ENCODE assay signal across 8 cellular contexts in the genomic region with DNA sequence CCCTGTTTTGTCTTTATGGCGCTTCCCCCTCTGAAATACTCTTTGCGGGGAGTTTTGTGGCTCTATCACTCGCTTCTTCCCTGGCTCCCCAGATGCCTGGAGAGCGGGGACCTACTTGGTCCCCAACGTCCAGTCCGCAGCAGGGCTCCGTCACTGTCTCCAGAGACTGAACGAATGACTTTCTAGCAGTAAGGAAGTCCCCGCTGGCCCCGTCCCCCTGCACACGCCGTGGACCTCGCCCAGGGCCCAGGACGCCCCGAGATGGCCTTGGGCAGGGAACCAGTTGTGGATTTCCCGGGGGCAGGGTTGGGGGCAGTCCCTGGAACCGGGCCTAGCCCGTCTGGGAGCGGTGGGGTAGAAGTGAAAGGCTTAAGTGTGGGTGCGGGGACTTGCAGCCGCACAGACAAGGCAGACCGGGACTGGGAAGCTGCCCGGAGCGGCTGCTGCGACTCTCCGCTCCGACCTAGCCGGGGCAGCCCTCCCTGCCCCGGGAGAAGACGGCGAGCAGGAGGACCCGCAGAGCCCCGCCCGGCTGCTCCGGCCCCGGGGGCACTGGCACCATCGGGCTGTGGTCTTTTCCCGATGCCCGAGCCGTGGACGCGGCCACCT. TPM values are rescaled to one million over a fixed set of nuclear protein-coding genes. Genes with fewer than 3 reads are reported as not detected.
DNase-seq lines count a peak whose midpoint lies in the region; ATAC-seq and TF ChIP-seq lines count a peak whose summit lies in the region.

No MANE protein-coding gene starts in this region.

- H3K4me1 ChIP-seq in body of pancreas (peaks cover 31% of the 10 kb centered on the region), spleen (peaks cover 5 to 58% (median 45%) of the 10 kb centered on the region in 6 donors)

- intact Hi-C loops in body of pancreas (cut with DNase I) = loop anchor here (5.0 to 10.0 kb wide), 3 partner anchors 881 to 1838 kb away; no protein-coding TSS in a partner anchor
- intact Hi-C loops in spleen (cut with DNase I; ENCODE audit: low total_unique reads) = loop anchor here (5.0 kb wide), 1 partner anchor 1836 kb away; no protein-coding TSS in a partner anchor

- H3K4me3 ChIP-seq in SK-N-MC (peak overlapping the region; percentile 95), body of pancreas (peak overlapping the region; percentile 30 to 70), iPS-18c (ENCODE audit: insufficient read depth, low read depth, low read length) (peak overlapping the region; percentile 75), spleen (peak overlapping the region; percentile 60 to 84 (median 67))

- H3K27me3 ChIP-seq in body of pancreas (peaks cover 0 to 34% of the 10 kb centered on the region in 2 donors), spleen (replicated peaks in 1 of 7) (peaks cover 0 to 100% (median 43%) of the 10 kb centered on the region in 7 donors)

- H3K27ac ChIP-seq in SK-N-MC (peak overlapping the region; percentile 66), body of pancreas (peak overlapping the region; percentile 1 to 77 (median 72)), spleen (peak overlapping the region; percentile 49 to 81 (median 78))

- H3K36me3 ChIP-seq in SK-N-MC (ENCODE audit: insufficient read depth, low read length) (peaks cover 15% of the 10 kb centered on the region), body of pancreas (replicated peaks in 1 of 2; ENCODE audit: insufficient read depth in 1 of 2, low read depth in 2 of 2) (no peaks in the 10 kb centered on the region), spleen (no peaks in the 10 kb centered on the region)

- H3K9me3 ChIP-seq in SK-N-MC (ENCODE audit: low read depth, low read length) = no peaks in the 10 kb centered on the region
- no peaks in the 10 kb centered on the region for H3K9me3 ChIP-seq in body of pancreas
- H3K9me3 ChIP-seq in iPS-18c (ENCODE audit: control insufficient read depth, insufficient read depth, low read length) = no peaks in the 10 kb centered on the region
- no peaks in the 10 kb centered on the region for H3K9me3 ChIP-seq in spleen

- 0 to 2% methylated on average over 16 to 41 of the region's 42 CpGs for WGBS in body of pancreas, 2 donors
- 0 to 1% (median 1%) methylated on average over 33 to 42 of the region's 42 CpGs for WGBS in spleen, 5 donors

- TF ChIP-seq CTCF in body of pancreas (IDR thresholded peaks at IDR 0.05) (no peak), spleen (IDR thresholded peaks at IDR 0.05 in 8 of 11, conservative IDR thresholded peaks at IDR 0.05 in 3 of 11) (no peak)

- peak in 1 of 3 donors; percentile 55 for TF ChIP-seq POLR2A in body of pancreas (IDR thresholded peaks at IDR 0.05)
- TF ChIP-seq POLR2A in spleen (IDR thresholded peaks at IDR 0.05) = no peak

- ATAC-seq in GM19328 (IDR thresholded peaks at IDR 0.05; ENCODE audit: unreplicated experiment) = peak; percentile 27
- peak; percentile 14 for ATAC-seq in HG03280 (IDR thresholded peaks at IDR 0.05; ENCODE audit: unreplicated experiment)
- ATAC-seq in body of pancreas = peak; percentile 49
- no peak for ATAC-seq in GM18858 (IDR thresholded peaks at IDR 0.05; ENCODE audit: unreplicated experiment)

- DNase-seq in C1 segment of cervical spinal cord (lab: John Stamatoyannopoulos, UW) (peak in 9 of 14 donors; percentile 63 to 81 (median 72)), SK-N-MC (ENCODE audit: low read depth, low spot score) (no peak), body of pancreas (peak; percentile 43 to 65 (median 52)), spleen (no peak)

- peak overlapping the region; percentile 80 for H3K9ac ChIP-seq in SK-N-MC (ENCODE audit: insufficient read length)

RNA-seq across cellular contexts. Expression of gene EPHA4, which starts 0.8 kb away (rescaled TPM):
- total RNA-seq in body of pancreas (1 to 10 TPM; 4.0 to 5.2 TPM), spleen (10 to 100 TPM in 6 of 7 donors, 1 to 10 TPM in 1; 8.2 to 21.0 (median 17.5) TPM)
- 1 to 10 TPM in 2 of 3 donors, under 1 TPM in 1; 0.80 to 2.9 (median 1.4) TPM for polyA plus RNA-seq in spleen

Comparison
In these comparisons a context has a peak if more than half of its experiments do, and no peak if none do; other contexts are left out.
1. DNase-seq: peak in C1 segment of cervical spinal cord (9 of 14) and body of pancreas (4 of 4); none in SK-N-MC (single experiment) and spleen (single experiment).
2. Peak in every context shown above with its lines, with median percentiles within 50 percentile points of each other: H3K27ac ChIP-seq and H3K4me3 ChIP-seq.